In the genomic region with DNA sequence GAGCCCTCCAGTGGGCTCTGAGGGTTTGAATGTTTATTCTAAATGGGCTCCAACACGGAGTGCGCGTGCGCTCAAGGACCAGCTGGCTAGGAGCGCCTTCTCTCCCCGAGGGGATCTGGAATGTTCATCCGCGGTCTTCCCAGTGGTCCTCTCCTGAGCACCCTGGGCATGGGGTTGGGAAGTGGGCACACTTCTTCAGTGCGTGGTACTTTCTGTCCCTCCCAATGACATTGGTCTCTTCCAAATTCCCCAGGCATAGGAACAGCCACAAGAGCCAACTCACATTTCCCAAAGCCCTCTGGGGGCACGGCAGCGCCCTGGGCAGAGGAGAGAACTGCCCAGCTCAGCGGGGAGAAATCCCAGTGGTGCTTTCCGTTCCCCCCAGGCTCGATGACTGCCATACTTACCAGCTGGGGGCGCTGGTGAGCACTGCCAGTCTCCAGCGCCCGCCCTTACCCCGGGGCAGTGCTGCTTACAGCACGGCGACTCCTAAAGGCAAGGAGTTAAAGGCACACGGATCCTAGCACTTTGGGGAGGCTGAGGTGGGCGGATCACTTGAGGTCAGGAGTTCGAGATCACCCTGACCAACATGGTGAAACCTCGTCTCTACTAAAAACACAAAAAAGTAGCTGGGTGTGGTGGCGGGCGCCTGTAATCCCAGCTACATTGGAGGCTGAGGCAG, we compare ENCODE assay signal across 8 cellular contexts. TPM values are rescaled to one million over a fixed set of nuclear protein-coding genes. Genes with fewer than 3 reads are reported as not detected.
A peak's percentile ranks its signal among the peaks of the same experiment; 100 is the strongest.
DNase-seq lines count a peak whose midpoint lies in the region; ATAC-seq and TF ChIP-seq lines count a peak whose summit lies in the region.

No MANE protein-coding gene starts in this region.

- H2AFZ ChIP-seq in H9 (ENCODE audit: low read length) = peak overlapping the region; percentile 79

- H3K4me3 Mint-ChIP-seq in H9 = peak overlapping the region; percentile 59 to 79

- H3K36me3 Mint-ChIP-seq in H9 (ENCODE audit: insufficient read depth in 1 of 3, low read depth in 3 of 3) = no peaks in the 10 kb centered on the region; a peak in 1 of 7 replicates

- no peak overlapping the region for H3K18ac ChIP-seq in H9 (ENCODE audit: insufficient read length, low read depth, low read length)

- ATAC-seq in gastrocnemius medialis (peak; percentile 9 to 17), GM21619 (IDR thresholded peaks at IDR 0.05; ENCODE audit: unreplicated experiment) (no peak)

- in situ Hi-C loops in gastrocnemius medialis (cut with MboI; ENCODE audit: low sequenced_read_pairs in 4 of 4) = no loop called here

- H3K4ac ChIP-seq in H9 (ENCODE audit: low read depth, low read length) = no peak overlapping the region

- no peaks in the 10 kb centered on the region for H4K20me1 ChIP-seq in H9 (ENCODE audit: control insufficient read depth, insufficient read depth, insufficient read length)

- H3K9me3 ChIP-seq in H9 (ENCODE audit: control insufficient read depth, low read depth, low read length) (no peaks in the 10 kb centered on the region), gastrocnemius medialis (no peaks in the 10 kb centered on the region)

- H3K14ac ChIP-seq in H9 (ENCODE audit: insufficient read depth, low read length) = 0 out of 2 replicates have a peak overlapping the region, but pooled peaks have one; percentile 19

- no peak overlapping the region for H3K9ac ChIP-seq in H9 (ENCODE audit: extremely low read depth, insufficient read length, low read length)

- H3K27me3 ChIP-seq in H9 (ENCODE audit: insufficient read depth, low read length) = no peaks in the 10 kb centered on the region; the same call in 1 of the 2 replicates
- H3K27me3 ChIP-seq in gastrocnemius medialis = peaks cover 7 to 18% (median 18%) of the 10 kb centered on the region in 3 donors

- peak overlapping the region; percentile 59 to 91 (median 90); a peak in 5 of 7 replicates for H3K27ac Mint-ChIP-seq in H9

- no peak overlapping the region for H2BK12ac ChIP-seq in H9 (ENCODE audit: insufficient read length, low read depth, low read length)

- H3K4me3 ChIP-seq in gastrocnemius medialis = peak overlapping the region; percentile 17 to 36 (median 26)

- H3T11ph ChIP-seq in H9 (ENCODE audit: low read length) = no peak overlapping the region

- no peak overlapping the region for H2AK5ac ChIP-seq in H9 (ENCODE audit: insufficient read length, low read length)

- no peak overlapping the region for H2BK120ac ChIP-seq in H9 (ENCODE audit: low read depth, low read length, poor library complexity, severe bottlenecking)

- DNase-seq in 8988T = peak; percentile 97
- peak; percentile 94 for DNase-seq in H9
- DNase-seq in T-helper 2 cell = peak; percentile 25 to 69 (median 49)
- DNase-seq in astrocyte of the hippocampus (ENCODE audit: low read depth, low spot score) = peak; percentile 69
- peak; percentile 65 for DNase-seq in iPS DF 19.7 (ENCODE audit: low read depth, low spot score)
- no peak for DNase-seq in gastrocnemius medialis
- no peak for DNase-seq in NCI-H1048 (lab: John Stamatoyannopoulos, UW)

- H4K8ac ChIP-seq in H9 (replicated peaks; ENCODE audit: insufficient read length, low read depth, low read length) = no peak overlapping the region

- H3K4me1 ChIP-seq in H9 (ENCODE audit: insufficient read depth, low read length) (no peaks in the 10 kb centered on the region), gastrocnemius medialis (peaks cover 13 to 14% of the 10 kb centered on the region in 2 donors)

- H3K79me1 ChIP-seq in H9 (ENCODE audit: insufficient read depth, low read depth, low read length, poor library complexity, severe bottlenecking) = no peaks in the 10 kb centered on the region

- peaks cover 9% of the 10 kb centered on the region for H3K23me2 ChIP-seq in H9 (ENCODE audit: insufficient read length, low read depth, low read length, poor library complexity, severe bottlenecking)

- no peak overlapping the region for H3K56ac ChIP-seq in H9 (ENCODE audit: insufficient read length, low read depth, low read length)

- peaks cover 53% of the 10 kb centered on the region for H3K27me3 Mint-ChIP-seq in H9 (ENCODE audit: low read depth)

- peaks cover 5% of the 10 kb centered on the region in 2 experiments for H3K4me1 Mint-ChIP-seq in H9

- H2BK20ac ChIP-seq in H9 (ENCODE audit: low read depth, low read length, poor library complexity, severe bottlenecking) = no peak overlapping the region

- peak overlapping the region; percentile 88 for H3K4me2 ChIP-seq in H9 (ENCODE audit: insufficient read depth, insufficient read length, low read length)

- no peak overlapping the region for H2BK15ac ChIP-seq in H9 (ENCODE audit: low read depth, low read length)

- H4K5ac ChIP-seq in H9 (ENCODE audit: insufficient read length, low read depth, low read length) = no peak overlapping the region

- no peak for TF ChIP-seq POLR2A in gastrocnemius medialis (IDR thresholded peaks at IDR 0.05)

- H3K9me3 Mint-ChIP-seq in H9 = no peaks in the 10 kb centered on the region; a peak in 1 of 5 replicates

- H3K27ac ChIP-seq in H9 (ENCODE audit: insufficient read length, low read depth, low read length) = no peak overlapping the region
- peak overlapping the region; percentile 50 to 81 (median 66) for H3K27ac ChIP-seq in gastrocnemius medialis

- H3K23ac ChIP-seq in H9 (ENCODE audit: insufficient read length, low read depth, low read length) = no peak overlapping the region

- H2BK5ac ChIP-seq in H9 (ENCODE audit: insufficient read length, low read length) = no peak overlapping the region

- no CpG with 5 or more reads among the region's 26 CpGs for WGBS in H9 (ENCODE audit: extremely low coverage, insufficient read length, low lambda C conversion rate)

- H3K79me2 ChIP-seq in H9 (ENCODE audit: insufficient read depth, low read length) = no peaks in the 10 kb centered on the region

- H4K91ac ChIP-seq in H9 (ENCODE audit: insufficient read length, low read depth, low read length) = no peak overlapping the region

- no peaks in the 10 kb centered on the region for H3K36me3 ChIP-seq in gastrocnemius medialis

- intact Hi-C loops in gastrocnemius medialis (cut with DNase I; ENCODE audit: low total_unique reads) = no loop called here

- TF ChIP-seq CTCF in H9 (conservative IDR thresholded peaks at IDR 0.05) (peak; percentile 99), gastrocnemius medialis (IDR thresholded peaks at IDR 0.05 in 4 of 5, conservative IDR thresholded peaks at IDR 0.05 in 1 of 5) (peak in 4 of 5 experiments; percentile 19 to 46 (median 38))

RNA-seq across cellular contexts. Expression of gene OBP2B, which starts 29.9 kb away (rescaled TPM):
- total RNA-seq in H9 (2021) = not detected in 2 replicates
- not detected for total RNA-seq in gastrocnemius medialis

RNA-seq across cellular contexts. Expression of gene ABO, which starts 36.0 kb away (rescaled TPM):
- 0.31 and 0.37 TPM in 2 replicates for total RNA-seq in H9 (2021)
- 1 to 10 TPM in 1 of 4 donors, under 1 TPM in 2, not detected in 1; 0.24 to 2.4 (median 0.44) TPM for total RNA-seq in gastrocnemius medialis

Comparison
In these comparisons a context has a peak if more than half of its experiments do, and no peak if none do; other contexts are left out.
1. DNase-seq: peak in 8988T (single experiment), H9 (single experiment), T-helper 2 cell (5 of 5), astrocyte of the hippocampus (single experiment) and iPS DF 19.7 (single experiment); none in gastrocnemius medialis (0 of 2) and NCI-H1048 (single experiment).